In the genomic region with DNA sequence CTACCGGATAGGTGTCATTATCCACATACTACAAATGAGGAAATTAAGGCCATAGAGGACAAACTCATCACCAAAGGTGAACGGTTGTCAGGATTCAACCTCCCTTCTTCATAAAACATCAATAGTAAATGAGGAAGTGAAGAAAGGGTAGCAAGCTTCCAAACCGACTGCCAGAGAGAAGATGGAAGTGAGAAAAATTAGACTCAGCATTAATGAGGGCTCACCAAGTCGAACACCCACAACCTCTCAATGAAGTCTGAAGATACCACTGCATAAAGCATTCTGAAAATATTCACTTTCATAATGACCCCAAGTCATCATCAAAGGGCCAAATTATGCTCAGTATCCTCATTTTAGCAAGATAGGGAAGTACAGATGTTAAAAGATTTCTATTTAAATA, we compare ENCODE assay signal across 14 cellular contexts. TPM values are rescaled to one million over a fixed set of nuclear protein-coding genes. Genes with fewer than 3 reads are reported as not detected.
A peak's percentile ranks its signal among the peaks of the same experiment; 100 is the strongest.
DNase-seq lines count a peak whose midpoint lies in the region; ATAC-seq and TF ChIP-seq lines count a peak whose summit lies in the region.
"Had no signal": no experiment of that assay in that cellular context is flagged by ENCODE, and none has a peak within 500 bp of the region (broad histone marks: within the 10 kb centered on the region; RNA-seq: fewer than 3 reads in every experiment).

No MANE protein-coding gene starts in this region.

- no TSS peak for BruUV-seq in mammary epithelial cell (replicated peaks; lab: Mats Ljungman, UMichigan)

- no peaks in the 10 kb centered on the region for H3K79me2 ChIP-seq in mammary epithelial cell (ENCODE audit: insufficient read depth, low read length)

- H3K9me3 ChIP-seq in HAP-1 (no peaks in the 10 kb centered on the region), mammary epithelial cell (replicated peaks; ENCODE audit: insufficient read depth, low read length) (no peaks in the 10 kb centered on the region)

- dilution Hi-C loops in mammary epithelial cell (cut with HindIII; ENCODE audit: low sequenced_read_pairs): no loop called here

- H3K36me3 ChIP-seq in HAP-1 (replicated peaks): no peaks in the 10 kb centered on the region
- no peaks in the 10 kb centered on the region for H3K36me3 ChIP-seq in mammary epithelial cell (ENCODE audit: insufficient read depth, low read length)

- H2AFZ ChIP-seq in mammary epithelial cell (ENCODE audit: low read depth, low read length): no peak overlapping the region

- 81% methylated on average over 4 of the region's 4 CpGs for WGBS in mammary epithelial cell (ENCODE audit: low coverage, missing lambda C conversion rate)

- in situ Hi-C loops in HAP-1 (cut with MboI; ENCODE audit: low sequenced_read_pairs): no loop called here
- in situ Hi-C loops in mammary epithelial cell (cut with MboI; ENCODE audit: low sequenced_read_pairs in 2 of 2): no loop called here

- intact Hi-C loops in mammary epithelial cell (cut with micrococcal nuclease): no loop called here

- no peak for TF ChIP-seq CTCF in mammary epithelial cell (conservative IDR thresholded peaks at IDR 0.05 in 1 of 2, IDR thresholded peaks at IDR 0.05 in 1 of 2; ENCODE audit: extremely low read depth in 1 of 2, insufficient read depth in 1 of 2, low read depth in 1 of 2, low read length in 2 of 2)

- no peaks in the 10 kb centered on the region for H4K20me1 ChIP-seq in mammary epithelial cell (ENCODE audit: insufficient read depth, low read length)

- CTCF ChIA-PET in mammary epithelial cell (lab: Charles Lee; ENCODE audit: low non-redundant PET): no interaction called here

- H3K4me2 ChIP-seq in mammary epithelial cell (ENCODE audit: insufficient read depth, low read depth, low read length): no peak overlapping the region

- ATAC-seq in GM18907 (IDR thresholded peaks at IDR 0.05; ENCODE audit: unreplicated experiment) (peak; percentile 98), GM21723 (IDR thresholded peaks at IDR 0.05; ENCODE audit: unreplicated experiment) (peak; percentile 89), HG03280 (IDR thresholded peaks at IDR 0.05; ENCODE audit: unreplicated experiment) (peak; percentile 68)
- ATAC-seq: T-helper 17 cell had no signal

- no peak overlapping the region for H3K9ac ChIP-seq in mammary epithelial cell (ENCODE audit: insufficient read depth, low read length)

- DNase-seq in globus pallidus (ENCODE audit: low spot score) (peak; percentile 16), HAP-1 (ENCODE audit: low spot score in 2 of 2) (no peak), caudate nucleus (lab: John Stamatoyannopoulos, UW) (no peak), mammary epithelial cell (no peak)
- no peak for DNase-seq in stimulated activated CD4-positive, alpha-beta T cell treated with anti-CD3 and anti-CD28 coated beads, Interleukin-15, amount 100 ng/mL, for 24 hours
- DNase-seq: activated T-cell treated with anti-CD3 and anti-CD28 coated beads for 4 hours, DMS 273 treated with DMSO at 0.1 percent for 48 hours, immature natural killer cell, Karpas-422, NCI-H774, T-helper 17 cell had no signal

- H3K4me3 ChIP-seq in HAP-1 (no peak overlapping the region), mammary epithelial cell (replicated peaks in 1 of 3; ENCODE audit: insufficient read depth in 1 of 3, low read depth in 2 of 3, low read length in 3 of 3) (no peak overlapping the region)

- H3K27me3 ChIP-seq in HAP-1 (ENCODE audit: low read depth) (no peaks in the 10 kb centered on the region), mammary epithelial cell (ENCODE audit: insufficient read depth, low read length) (peaks cover 2% of the 10 kb centered on the region)

- H3K27ac ChIP-seq in caudate nucleus (ENCODE audit: low read depth, low read length) (no peak overlapping the region), mammary epithelial cell (ENCODE audit: insufficient read depth, low read depth, low read length) (no peak overlapping the region)

- no peaks in the 10 kb centered on the region; the same call in 1 of the 2 replicates for H3K4me1 ChIP-seq in HAP-1
- no peaks in the 10 kb centered on the region for H3K4me1 ChIP-seq in mammary epithelial cell (ENCODE audit: insufficient read depth, low read length)

RNA-seq across cellular contexts. Expression of gene ABCB4, which starts 29.6 kb away (rescaled TPM):
- total RNA-seq in mammary epithelial cell: not detected
- 0.06 TPM for polyA plus RNA-seq in mammary epithelial cell
- not detected for polyA minus RNA-seq in mammary epithelial cell
